ENCODE assay signal across 14 cellular contexts in genomic region chr17:81073967-81074366, GRCh38. TPM values are rescaled to one million over a fixed set of nuclear protein-coding genes. Genes with fewer than 3 reads are reported as not detected.
DNase-seq lines count a peak whose midpoint lies in the region; ATAC-seq and TF ChIP-seq lines count a peak whose summit lies in the region.
"Had no signal": no experiment of that assay in that cellular context is flagged by ENCODE, and none has a peak within 500 bp of the region (broad histone marks: within the 10 kb centered on the region; RNA-seq: fewer than 3 reads in every experiment).

No MANE protein-coding gene starts in this region.

- TF ChIP-seq CTCF in WERI-Rb-1 (IDR thresholded peaks at IDR 0.05; ENCODE audit: low read depth, low read length), result no peak
- TF ChIP-seq CTCF in glutamatergic neuron (IDR thresholded peaks at IDR 0.05; ENCODE audit: partially characterized antibody, unreplicated experiment), result no peak

- peak overlapping the region; percentile 70 for H3K4me3 Mint-ChIP-seq in glutamatergic neuron (ENCODE audit: unreplicated experiment)
- H3K4me3 Mint-ChIP-seq in activated naive CD8-positive, alpha-beta T cell treated with anti-CD3 and anti-CD28 coated beads, Interleukin-2, amount 50 U/mL, for 24 hours, result no peak overlapping the region
- no peak overlapping the region for H3K4me3 Mint-ChIP-seq in activated T-cell treated with anti-CD3 and anti-CD28 coated beads, Interleukin-2, amount 50 U/mL, for 24 hours

- no peaks in the 10 kb centered on the region for H3K36me3 Mint-ChIP-seq in glutamatergic neuron (ENCODE audit: unreplicated experiment)
- H3K36me3 Mint-ChIP-seq in activated naive CD8-positive, alpha-beta T cell treated with anti-CD3 and anti-CD28 coated beads, Interleukin-2, amount 50 U/mL, for 24 hours (ENCODE audit: low read depth), result no peaks in the 10 kb centered on the region
- H3K36me3 Mint-ChIP-seq in activated T-cell treated with anti-CD3 and anti-CD28 coated beads, Interleukin-2, amount 50 U/mL, for 24 hours (ENCODE audit: low read depth), result no peaks in the 10 kb centered on the region

- no peaks in the 10 kb centered on the region for H3K9me3 ChIP-seq in WERI-Rb-1 (ENCODE audit: severe bottlenecking)

- H3K27ac Mint-ChIP-seq in glutamatergic neuron (ENCODE audit: unreplicated experiment), result peak overlapping the region; percentile 94
- H3K27ac Mint-ChIP-seq in activated naive CD8-positive, alpha-beta T cell treated with anti-CD3 and anti-CD28 coated beads, Interleukin-2, amount 50 U/mL, for 24 hours, result no peak overlapping the region
- no peak overlapping the region for H3K27ac Mint-ChIP-seq in activated T-cell treated with anti-CD3 and anti-CD28 coated beads, Interleukin-2, amount 50 U/mL, for 24 hours

- H3K4me3 ChIP-seq in WERI-Rb-1 (ENCODE audit: low read depth, low read length), result no peak overlapping the region

- H3K4me1 Mint-ChIP-seq in glutamatergic neuron (ENCODE audit: low read depth, unreplicated experiment), result peaks cover 72% of the 10 kb centered on the region
- H3K4me1 Mint-ChIP-seq in activated naive CD8-positive, alpha-beta T cell treated with anti-CD3 and anti-CD28 coated beads, Interleukin-2, amount 50 U/mL, for 24 hours, result no peaks in the 10 kb centered on the region
- no peaks in the 10 kb centered on the region for H3K4me1 Mint-ChIP-seq in activated T-cell treated with anti-CD3 and anti-CD28 coated beads, Interleukin-2, amount 50 U/mL, for 24 hours (ENCODE audit: low read depth)

- H3K27ac ChIP-seq in WERI-Rb-1 (peak overlapping the region; percentile 33; the same call in 1 of the 2 replicates), temporal lobe (ENCODE audit: low read depth, low read length) (peak overlapping the region; percentile 41)
- H3K27ac ChIP-seq: 22Rv1 had no signal

- H3K27me3 Mint-ChIP-seq in glutamatergic neuron (ENCODE audit: unreplicated experiment), result peaks cover 62% of the 10 kb centered on the region
- no peaks in the 10 kb centered on the region for H3K27me3 Mint-ChIP-seq in activated naive CD8-positive, alpha-beta T cell treated with anti-CD3 and anti-CD28 coated beads, Interleukin-2, amount 50 U/mL, for 24 hours
- no peaks in the 10 kb centered on the region for H3K27me3 Mint-ChIP-seq in activated T-cell treated with anti-CD3 and anti-CD28 coated beads, Interleukin-2, amount 50 U/mL, for 24 hours

- no peaks in the 10 kb centered on the region for H3K27me3 ChIP-seq in WERI-Rb-1 (ENCODE audit: insufficient read depth, low read depth, severe bottlenecking)

- peaks cover 48% of the 10 kb centered on the region for H3K36me3 ChIP-seq in WERI-Rb-1

- peak; percentile 27 for DNase-seq in NCI-H82 (lab: John Stamatoyannopoulos, UW)
- no peak for DNase-seq in NCI-H82 treated with DMSO at 0.1 percent for 48 hours (lab: John Stamatoyannopoulos, UW; ENCODE audit: unreplicated experiment)
- DNase-seq in WERI-Rb-1, result no peak
- DNase-seq in glutamatergic neuron, result no peak
- no peak for DNase-seq in activated naive CD8-positive, alpha-beta T cell treated with anti-CD3 and anti-CD28 coated beads, Interleukin-2, amount 50 U/mL, for 24 hours
- no peak for DNase-seq in activated T-cell treated with anti-CD3 and anti-CD28 coated beads, Interleukin-2, amount 50 U/mL, for 24 hours
- no peak for DNase-seq in EL
- DNase-seq: C1 segment of cervical spinal cord, MM.1S, NCI-H1436, NCI-H2029 treated with DMSO at 0.1 percent for 48 hours, NCI-H524 treated with DMSO at 0.1 percent for 48 hours had no signal

- H3K9me3 Mint-ChIP-seq in glutamatergic neuron (ENCODE audit: unreplicated experiment), result peaks cover 39% of the 10 kb centered on the region
- no peaks in the 10 kb centered on the region for H3K9me3 Mint-ChIP-seq in activated naive CD8-positive, alpha-beta T cell treated with anti-CD3 and anti-CD28 coated beads, Interleukin-2, amount 50 U/mL, for 24 hours
- H3K9me3 Mint-ChIP-seq in activated T-cell treated with anti-CD3 and anti-CD28 coated beads, Interleukin-2, amount 50 U/mL, for 24 hours, result no peaks in the 10 kb centered on the region

- ATAC-seq in activated naive CD8-positive, alpha-beta T cell treated with anti-CD3 and anti-CD28 coated beads, Interleukin-2, amount 50 U/mL, for 24 hours, result no peak

RNA-seq across cellular contexts. Expression of gene BAIAP2, which starts 39.0 kb away (rescaled TPM):
- 252 TPM for total RNA-seq in glutamatergic neuron (ENCODE audit: unreplicated experiment)
- total RNA-seq in temporal lobe, result 20.2 TPM

Comparison
In these comparisons a context has a peak if more than half of its experiments do, and no peak if none do; other contexts are left out.
1. RNA of gene BAIAP2, which starts 39.0 kb away (total RNA-seq): 252 TPM in glutamatergic neuron (single experiment); 20.2 TPM in temporal lobe (single experiment); every median in the first group is over 10 times any median in the second.